16 cellular contexts compared by ENCODE assay signal in genomic region chr10:48439581-48440041, GRCh38.
A peak's percentile ranks its signal among the peaks of the same experiment; 100 is the strongest.
DNase-seq lines count a peak whose midpoint lies in the region; ATAC-seq, FAIRE-seq and TF ChIP-seq lines count a peak whose summit lies in the region.
"Had no signal": no experiment of that assay in that cellular context is flagged by ENCODE, and none has a peak within 500 bp of the region (broad histone marks: within the 10 kb centered on the region; RNA-seq: fewer than 3 reads in every experiment).

No MANE protein-coding gene starts in this region.

- peak; percentile 52 for DNase-seq in AG08395 (ENCODE audit: low spot score)
- peak; percentile 37 for DNase-seq in RCC 7860 (ENCODE audit: low spot score)
- peak; percentile 34 for DNase-seq in fibroblast of pulmonary artery (ENCODE audit: low read depth)
- DNase-seq in myocyte (ENCODE audit: low read depth): peak; percentile 68
- DNase-seq in kidney glomerular epithelial cell (lab: John Stamatoyannopoulos, UW): no peak
- no peak for DNase-seq in ascending aorta (ENCODE audit: low spot score in 2 of 2)
- DNase-seq in SKM-1 treated with dmso at 0.1 percent for 144 hours (lab: John Stamatoyannopoulos, UW; ENCODE audit: unreplicated experiment): no peak
- DNase-seq: activated CD4-positive, alpha-beta T cell treated with anti-CD3 and anti-CD28 coated beads for 1 hour; erythroblast; NCI-H1417 treated with DMSO at 0.1 percent for 48 hours; NCI-H82 had no signal

- no peak for ATAC-seq in HG03378 (IDR thresholded peaks at IDR 0.05; ENCODE audit: unreplicated experiment)

- no peaks in the 10 kb centered on the region for H3K27me3 ChIP-seq in ascending aorta

- H3K4me3 ChIP-seq in fibroblast of pulmonary artery (replicated peaks; ENCODE audit: low read depth, low read length) (no peak overlapping the region), ascending aorta (no peak overlapping the region)
- H3K4me3 ChIP-seq: SK-N-MC had no signal

- H3K9me3 ChIP-seq in ascending aorta: no peaks in the 10 kb centered on the region

- intact Hi-C loops in ascending aorta (cut with DNase I): no loop called here

- peaks cover 2 to 21% of the 10 kb centered on the region in 2 donors for H3K36me3 ChIP-seq in ascending aorta

- FAIRE-seq in RCC 7860 (lab: Jason Lieb, UNC): no peak
- FAIRE-seq: GM12891, H54, HTR-8/SVneo had no signal

- TF ChIP-seq CTCF in fibroblast of pulmonary artery (IDR thresholded peaks at IDR 0.05; ENCODE audit: low read length, missing control alignments) (no peak), ascending aorta (IDR thresholded peaks at IDR 0.05) (no peak)

- no peaks in the 10 kb centered on the region for H3K4me1 ChIP-seq in ascending aorta

- H3K27ac ChIP-seq in ascending aorta: no peak overlapping the region
- H3K27ac ChIP-seq: SK-N-MC had no signal

Comparison
In these comparisons a context has a peak if more than half of its experiments do, and no peak if none do; other contexts are left out.
1. DNase-seq: peak in AG08395 (single experiment), RCC 7860 (single experiment), fibroblast of pulmonary artery (single experiment) and myocyte (single experiment); none in kidney glomerular epithelial cell (single experiment), ascending aorta (0 of 2) and SKM-1 treated with dmso at 0.1 percent for 144 hours (single experiment).